Comparison of ENCODE assay signal across 9 cellular contexts in genomic region chr6:27565839-27566779, GRCh38.
DNase-seq lines count a peak whose midpoint lies in the region; ATAC-seq, FAIRE-seq and TF ChIP-seq lines count a peak whose summit lies in the region.
"Had no signal": no experiment of that assay in that cellular context is flagged by ENCODE, and none has a peak within 500 bp of the region (broad histone marks: within the 10 kb centered on the region; RNA-seq: fewer than 3 reads in every experiment).

No MANE protein-coding gene starts in this region.

- H2BK120ac ChIP-seq in H9 (ENCODE audit: low read depth, low read length, poor library complexity, severe bottlenecking): no peak overlapping the region

- no peaks in the 10 kb centered on the region for H3K4me1 ChIP-seq in H9 (ENCODE audit: insufficient read depth, low read length)
- no peaks in the 10 kb centered on the region for H3K4me1 ChIP-seq in astrocyte (ENCODE audit: insufficient read depth, low read length)

- H4K91ac ChIP-seq in H9 (ENCODE audit: insufficient read length, low read depth, low read length): no peak overlapping the region

- H3K27me3 ChIP-seq in H9 (ENCODE audit: insufficient read depth, low read length): no peaks in the 10 kb centered on the region
- H3K27me3 ChIP-seq in astrocyte (ENCODE audit: insufficient read depth, low read length): peaks cover 23% of the 10 kb centered on the region

- peak overlapping the region; percentile 44; the same call in 1 of the 2 replicates for H3K14ac ChIP-seq in H9 (ENCODE audit: insufficient read depth, low read length)

- H3K79me1 ChIP-seq in H9 (ENCODE audit: insufficient read depth, low read depth, low read length, poor library complexity, severe bottlenecking): no peaks in the 10 kb centered on the region

- H3K4me1 Mint-ChIP-seq in H9: peaks cover 17 to 19% of the 10 kb centered on the region in 2 experiments
- peaks cover 9% of the 10 kb centered on the region for H3K4me1 Mint-ChIP-seq in astrocyte (ENCODE audit: low read depth, unreplicated experiment)
- H3K4me1 Mint-ChIP-seq in activated CD4-positive, alpha-beta T cell treated with anti-CD3 and anti-CD28 coated beads, Interleukin-2, amount 10 ng/mL, durations not matched to agents 24 days and 14 days: peaks cover 4% of the 10 kb centered on the region

- H3K4me3 Mint-ChIP-seq in H9 (peak overlapping the region; percentile 92 to 95), astrocyte (ENCODE audit: unreplicated experiment) (peak overlapping the region; percentile 78)
- no peak overlapping the region for H3K4me3 Mint-ChIP-seq in activated CD4-positive, alpha-beta T cell treated with anti-CD3 and anti-CD28 coated beads, Interleukin-2, amount 10 ng/mL, durations not matched to agents 24 days and 14 days

- H2AFZ ChIP-seq in H9 (ENCODE audit: low read length): peak overlapping the region; percentile 19
- no peak overlapping the region for H2AFZ ChIP-seq in astrocyte (ENCODE audit: low read depth, low read length)

- DNase-seq in ELR (ENCODE audit: low read depth) (peak; percentile 58), H9 (peak; percentile 65), astrocyte (ENCODE audit: low read depth) (no peak), left kidney (ENCODE audit: low read depth, low spot score) (peak; percentile 16)
- DNase-seq in stimulated activated CD4-positive, alpha-beta T cell treated with anti-CD3 and anti-CD28 coated beads, Interleukin-1b, Interleukin-23, amount 100 ng/mL, for 48 hours: no peak
- no peak for DNase-seq in activated CD4-positive, CD25-positive, alpha-beta regulatory T cell (lab: John Stamatoyannopoulos, UW)
- DNase-seq in activated CD4-positive, alpha-beta T cell treated with anti-CD3 and anti-CD28 coated beads, Interleukin-2, amount 10 ng/mL, durations not matched to agents 24 days and 14 days: no peak
- DNase-seq: retina had no signal

- peak overlapping the region in 1 of 3 experiments; percentile 93; a peak in 2 of 7 replicates for H3K27ac Mint-ChIP-seq in H9
- peak overlapping the region; percentile 81 for H3K27ac Mint-ChIP-seq in astrocyte (ENCODE audit: unreplicated experiment)
- no peak overlapping the region for H3K27ac Mint-ChIP-seq in activated CD4-positive, alpha-beta T cell treated with anti-CD3 and anti-CD28 coated beads, Interleukin-2, amount 10 ng/mL, durations not matched to agents 24 days and 14 days

- H3K79me2 ChIP-seq in H9 (ENCODE audit: insufficient read depth, low read length): no peaks in the 10 kb centered on the region
- H3K79me2 ChIP-seq in astrocyte (ENCODE audit: insufficient read depth, low read length): no peaks in the 10 kb centered on the region

- no peak overlapping the region for H2BK5ac ChIP-seq in H9 (ENCODE audit: insufficient read length, low read length)

- H4K5ac ChIP-seq in H9 (ENCODE audit: insufficient read length, low read depth, low read length): no peak overlapping the region

- no peak overlapping the region for H2AK5ac ChIP-seq in H9 (ENCODE audit: insufficient read length, low read length)

- no peak overlapping the region for H2BK12ac ChIP-seq in H9 (ENCODE audit: insufficient read length, low read depth, low read length)

- H2BK20ac ChIP-seq in H9 (ENCODE audit: low read depth, low read length, poor library complexity, severe bottlenecking): no peak overlapping the region

- peaks cover 6% of the 10 kb centered on the region for H3K23me2 ChIP-seq in H9 (ENCODE audit: insufficient read length, low read depth, low read length, poor library complexity, severe bottlenecking)

- H3K56ac ChIP-seq in H9 (ENCODE audit: insufficient read length, low read depth, low read length): no peak overlapping the region

- WGBS in H9 (ENCODE audit: extremely low coverage, insufficient read length, low lambda C conversion rate): no CpG with 5 or more reads among the region's 41 CpGs

- TF ChIP-seq CTCF in H9 (conservative IDR thresholded peaks at IDR 0.05) (peak; percentile 66), astrocyte (IDR thresholded peaks at IDR 0.05; ENCODE audit: insufficient read depth, low read depth, low read length) (no peak)

- no peak overlapping the region for H3K4ac ChIP-seq in H9 (ENCODE audit: low read depth, low read length)

- no peak overlapping the region for H4K8ac ChIP-seq in H9 (replicated peaks; ENCODE audit: insufficient read length, low read depth, low read length)

- H3K36me3 Mint-ChIP-seq in H9 (ENCODE audit: insufficient read depth in 1 of 3, low read depth in 3 of 3) (no peaks in the 10 kb centered on the region), astrocyte (ENCODE audit: low read depth, unreplicated experiment) (no peaks in the 10 kb centered on the region)
- H3K36me3 Mint-ChIP-seq in activated CD4-positive, alpha-beta T cell treated with anti-CD3 and anti-CD28 coated beads, Interleukin-2, amount 10 ng/mL, durations not matched to agents 24 days and 14 days (ENCODE audit: low read depth): peaks cover 2% of the 10 kb centered on the region

- no peaks in the 10 kb centered on the region for H3K36me3 ChIP-seq in astrocyte (ENCODE audit: insufficient read depth, low read length)

- no peak overlapping the region for H3K23ac ChIP-seq in H9 (ENCODE audit: insufficient read length, low read depth, low read length)

- no peak overlapping the region for H3T11ph ChIP-seq in H9 (ENCODE audit: low read length)

- H3K9ac ChIP-seq in H9 (ENCODE audit: extremely low read depth, insufficient read length, low read length): peak overlapping the region; percentile 54
- H3K9ac ChIP-seq in astrocyte (ENCODE audit: low read length): no peak overlapping the region

- H2BK15ac ChIP-seq in H9 (ENCODE audit: low read depth, low read length): no peak overlapping the region

- intact Hi-C loops in activated CD4-positive, alpha-beta T cell treated with anti-CD3 and anti-CD28 coated beads, Interleukin-2, amount 10 ng/mL, durations not matched to agents 24 days and 14 days (cut with micrococcal nuclease): no loop called here

- H3K27ac ChIP-seq in H9 (ENCODE audit: insufficient read length, low read depth, low read length) (no peak overlapping the region), astrocyte (ENCODE audit: low read depth, low read length) (no peak overlapping the region)

- no peak for FAIRE-seq in astrocyte (lab: Jason Lieb, UNC)

- peak overlapping the region; percentile 44 for H3K18ac ChIP-seq in H9 (ENCODE audit: insufficient read length, low read depth, low read length)

- H3K9me3 ChIP-seq in H9 (ENCODE audit: control insufficient read depth, low read depth, low read length) (no peaks in the 10 kb centered on the region), astrocyte (ENCODE audit: insufficient read depth, low read depth, low read length) (no peaks in the 10 kb centered on the region)

- no peak for ATAC-seq in GM21423 (IDR thresholded peaks at IDR 0.05; ENCODE audit: unreplicated experiment)

- peaks cover 21% of the 10 kb centered on the region for H3K27me3 Mint-ChIP-seq in H9 (ENCODE audit: low read depth)
- peaks cover 43% of the 10 kb centered on the region for H3K27me3 Mint-ChIP-seq in astrocyte (ENCODE audit: low read depth, unreplicated experiment)
- peaks cover 62% of the 10 kb centered on the region for H3K27me3 Mint-ChIP-seq in activated CD4-positive, alpha-beta T cell treated with anti-CD3 and anti-CD28 coated beads, Interleukin-2, amount 10 ng/mL, durations not matched to agents 24 days and 14 days

- H3K9me3 Mint-ChIP-seq in H9 (no peaks in the 10 kb centered on the region; a peak in 1 of 5 replicates), astrocyte (ENCODE audit: unreplicated experiment) (peaks cover 3% of the 10 kb centered on the region)
- H3K9me3 Mint-ChIP-seq in activated CD4-positive, alpha-beta T cell treated with anti-CD3 and anti-CD28 coated beads, Interleukin-2, amount 10 ng/mL, durations not matched to agents 24 days and 14 days: peaks cover 10% of the 10 kb centered on the region

- H4K20me1 ChIP-seq in H9 (ENCODE audit: control insufficient read depth, insufficient read depth, insufficient read length) (no peaks in the 10 kb centered on the region), astrocyte (ENCODE audit: insufficient read depth, low read length) (no peaks in the 10 kb centered on the region)

- peak overlapping the region; percentile 69 for H3K4me2 ChIP-seq in H9 (ENCODE audit: insufficient read depth, insufficient read length, low read length)
- no peak overlapping the region for H3K4me2 ChIP-seq in astrocyte (ENCODE audit: low read length)

- no peak overlapping the region for H3K4me3 ChIP-seq in astrocyte (ENCODE audit: insufficient read depth, low read depth, low read length)

Comparison
In these comparisons a context has a peak if more than half of its experiments do, and no peak if none do; other contexts are left out.
1. DNase-seq: peak in ELR (single experiment), H9 (single experiment) and left kidney (single experiment); none in astrocyte (single experiment), stimulated activated CD4-positive, alpha-beta T cell treated with anti-CD3 and anti-CD28 coated beads, Interleukin-1b, Interleukin-23, amount 100 ng/mL, for 48 hours (single experiment), activated CD4-positive, CD25-positive, alpha-beta regulatory T cell (0 of 4) and activated CD4-positive, alpha-beta T cell treated with anti-CD3 and anti-CD28 coated beads, Interleukin-2, amount 10 ng/mL, durations not matched to agents 24 days and 14 days (single experiment).